Comparison of ENCODE assay signal across 8 cellular contexts in genomic region chr15:63381301-63382192, GRCh38. TPM values are rescaled to one million over a fixed set of nuclear protein-coding genes. Genes with fewer than 3 reads are reported as not detected.
DNase-seq lines count a peak whose midpoint lies in the region; ATAC-seq, FAIRE-seq and TF ChIP-seq lines count a peak whose summit lies in the region.

CA12 (minus strand) TSS chr15:63381846; CDS start chr15:63381720, 126 bp downstream.

- intact Hi-C loops in posterior vena cava (cut with DNase I): no loop called here

- H3K27ac ChIP-seq in cardiac muscle cell: no peak within 1 kb of the TSS

- H3K9me3 ChIP-seq in cardiac muscle cell (ENCODE audit: low read depth): no peaks in the 10 kb centered on the region

- H3K4me3 ChIP-seq in AG09309 (ENCODE audit: control insufficient read depth, low read depth, low read length) (peak within 1 kb of the TSS; percentile 64), cardiac muscle cell (peak within 1 kb of the TSS; percentile 25)

- peaks cover 44% of the 10 kb centered on the region for H3K27me3 ChIP-seq in cardiac muscle cell

- ATAC-seq in GM21367 (IDR thresholded peaks at IDR 0.05; ENCODE audit: unreplicated experiment): no peak

- TF ChIP-seq CTCF in AG09309 (IDR thresholded peaks at IDR 0.05; ENCODE audit: control insufficient read depth, insufficient read depth, low read depth, low read length, missing control alignments): no peak
- TF ChIP-seq CTCF in cardiac muscle cell (IDR thresholded peaks at IDR 0.05; ENCODE audit: low read depth, low read length): no peak

- DNase-seq in AG09309 (ENCODE audit: low read depth) (no peak), HTR-8/SVneo (ENCODE audit: insufficient read length, low spot score) (peak; percentile 31), cardiac muscle cell (ENCODE audit: low read depth in 1 of 2, low spot score in 1 of 2) (peak; percentile 44 to 47), posterior vena cava (ENCODE audit: low spot score) (no peak), DMS153 treated with DMSO at 0.1 percent for 48 hours (lab: John Stamatoyannopoulos, UW; ENCODE audit: unreplicated experiment) (no peak)
- DNase-seq in activated naive CD4-positive, alpha-beta T cell treated with anti-CD3 and anti-CD28 coated beads, Interleukin-2, amount 50 U/mL, for 16 hours: peak; percentile 17
- no peak for DNase-seq in effector CD4-positive, alpha-beta T cell

- no peaks in the 10 kb centered on the region for H3K36me3 ChIP-seq in cardiac muscle cell

- no peak for FAIRE-seq in HTR-8/SVneo (lab: Jason Lieb, UNC)

- H3K4me1 ChIP-seq in cardiac muscle cell (ENCODE audit: low read depth): no peaks in the 10 kb centered on the region

RNA-seq across cellular contexts. Expression of gene CA12, which starts in this region (rescaled TPM):
- total RNA-seq in cardiac muscle cell: 0.03 and 0.04 TPM in 2 replicates
- polyA plus RNA-seq in cardiac muscle cell: not detected in 2 replicates
- 10 to 100 TPM; 36.7 to 48.3 TPM for total RNA-seq in posterior vena cava

Comparison
In these comparisons a context has a peak if more than half of its experiments do, and no peak if none do; other contexts are left out.
1. RNA of gene CA12 (total RNA-seq): 36.7 to 48.3 TPM in posterior vena cava; 0.03 to 0.04 TPM in cardiac muscle cell; every median in the first group is over 10 times any median in the second.
2. Peak in DNase-seq and H3K4me3 ChIP-seq in cardiac muscle cell; RNA of the gene not detected or under 1 TPM.
3. DNase-seq: peak in HTR-8/SVneo (single experiment) and activated naive CD4-positive, alpha-beta T cell treated with anti-CD3 and anti-CD28 coated beads, Interleukin-2, amount 50 U/mL, for 16 hours (single experiment); none in AG09309 (single experiment), posterior vena cava (single experiment), effector CD4-positive, alpha-beta T cell (single experiment) and DMS153 treated with DMSO at 0.1 percent for 48 hours (single experiment).